Comparison of ENCODE assay signal across 13 cellular contexts in the genomic region with DNA sequence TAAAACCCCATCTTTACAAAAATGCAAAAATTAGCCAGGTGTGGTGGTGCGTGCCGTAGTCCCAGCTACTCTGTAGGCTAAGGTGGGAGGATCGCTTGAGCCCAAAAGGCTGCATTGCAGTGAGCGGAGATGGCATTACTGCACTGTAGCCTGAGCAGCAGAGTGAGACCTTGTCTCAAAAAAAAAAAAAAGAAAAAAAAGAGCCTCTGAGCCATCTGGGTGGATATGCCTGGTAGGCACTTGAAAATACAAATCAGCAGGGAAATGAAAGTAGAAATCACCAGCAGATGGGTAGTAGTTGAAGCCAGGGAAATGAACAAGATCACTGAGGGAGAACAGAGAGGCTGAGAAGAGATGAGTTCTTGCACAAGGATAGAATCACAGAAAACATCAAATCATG.
DNase-seq lines count a peak whose midpoint lies in the region; ATAC-seq and TF ChIP-seq lines count a peak whose summit lies in the region.
"Had no signal": no experiment of that assay in that cellular context is flagged by ENCODE, and none has a peak within 500 bp of the region (broad histone marks: within the 10 kb centered on the region; RNA-seq: fewer than 3 reads in every experiment).

No MANE protein-coding gene starts in this region.

- POLR2A ChIA-PET in A673 (lab: Charles Lee; ENCODE audit: low non-redundant PET), result no interaction called here

- no peaks in the 10 kb centered on the region for H3K79me2 ChIP-seq in GM23338 (replicated peaks; ENCODE audit: insufficient read depth)

- H3K27me3 Mint-ChIP-seq in GM23338 (ENCODE audit: insufficient read depth, low read depth, poor library complexity), result no peaks in the 10 kb centered on the region
- no peaks in the 10 kb centered on the region for H3K27me3 Mint-ChIP-seq in naive B cell
- H3K27me3 Mint-ChIP-seq: activated CD4-positive, alpha-beta T cell treated with anti-CD3 and anti-CD28 coated beads for 36 hours had no signal

- no peaks in the 10 kb centered on the region for H3K27me3 ChIP-seq in GM23338 (ENCODE audit: insufficient read depth)
- no peaks in the 10 kb centered on the region for H3K27me3 ChIP-seq in A673 (replicated peaks; ENCODE audit: insufficient read depth, low read depth, low read length, poor library complexity)
- H3K27me3 ChIP-seq: right atrium auricular region had no signal

- H3K4me1 ChIP-seq in GM23338 (ENCODE audit: insufficient read depth) (no peaks in the 10 kb centered on the region; the same call in 1 of the 2 replicates), A673 (ENCODE audit: insufficient read depth, low read length, poor library complexity, severe bottlenecking) (no peaks in the 10 kb centered on the region)

- H3K36me3 Mint-ChIP-seq in GM23338 (ENCODE audit: low read depth) (no peaks in the 10 kb centered on the region), naive B cell (no peaks in the 10 kb centered on the region)

- no peaks in the 10 kb centered on the region for H3F3A ChIP-seq in GM23338 (replicated peaks; ENCODE audit: low read depth)

- no peak overlapping the region for H3K4me3 Mint-ChIP-seq in GM23338
- H3K4me3 Mint-ChIP-seq in naive B cell, result no peak overlapping the region
- H3K4me3 Mint-ChIP-seq: activated CD4-positive, alpha-beta T cell treated with anti-CD3 and anti-CD28 coated beads for 36 hours; HFFc6 had no signal

- DNase-seq in GM23338 (ENCODE audit: low spot score), result no peak
- peak; percentile 74 for DNase-seq in naive B cell
- no peak for DNase-seq in A673 (ENCODE audit: low spot score)
- DNase-seq in NK-92 (lab: John Stamatoyannopoulos, UW; ENCODE audit: unreplicated experiment), result no peak
- DNase-seq in OCI-M2 (lab: John Stamatoyannopoulos, UW; ENCODE audit: unreplicated experiment), result no peak
- DNase-seq: activated CD4-positive, alpha-beta T cell treated with anti-CD3 and anti-CD28 coated beads for 36 hours; activated naive CD4-positive, alpha-beta T cell treated with anti-CD3 and anti-CD28 coated beads, Interleukin-2, amount 50 U/mL, for 16 hours; dorsolateral prefrontal cortex; head of caudate nucleus; HFFc6 had no signal

- H2AFZ ChIP-seq in GM23338, result peak overlapping the region; percentile 28; the same call in 1 of the 2 replicates

- no peak overlapping the region for H3K4me2 ChIP-seq in GM23338

- no peaks in the 10 kb centered on the region for H4K20me1 ChIP-seq in GM23338 (replicated peaks; ENCODE audit: insufficient read depth)

- intact Hi-C loops in A673 (cut with micrococcal nuclease; ENCODE audit: unreplicated experiment), result no loop called here

- peak; percentile 57 for ATAC-seq in GM19035 (IDR thresholded peaks at IDR 0.05; ENCODE audit: unreplicated experiment)
- no peak for ATAC-seq in GM23338
- ATAC-seq in HG03439 (IDR thresholded peaks at IDR 0.05; ENCODE audit: unreplicated experiment), result peak; percentile 48
- peak; percentile 90 to 91 for ATAC-seq in naive B cell (ENCODE audit: low read depth in 2 of 2)
- ATAC-seq: activated CD4-positive, alpha-beta T cell treated with anti-CD3 and anti-CD28 coated beads for 36 hours had no signal

- H3K27ac Mint-ChIP-seq in GM23338, result no peak overlapping the region
- H3K27ac Mint-ChIP-seq in naive B cell, result no peak overlapping the region
- H3K27ac Mint-ChIP-seq: activated CD4-positive, alpha-beta T cell treated with anti-CD3 and anti-CD28 coated beads for 36 hours; HFFc6 had no signal

- H3K4me1 Mint-ChIP-seq in GM23338 (no peaks in the 10 kb centered on the region), naive B cell (peaks cover 12 to 27% (median 24%) of the 10 kb centered on the region in 3 donors)
- H3K4me1 Mint-ChIP-seq: activated CD4-positive, alpha-beta T cell treated with anti-CD3 and anti-CD28 coated beads for 36 hours had no signal

- H3K9me2 ChIP-seq in GM23338 (ENCODE audit: insufficient read depth), result no peaks in the 10 kb centered on the region

- H3K36me3 ChIP-seq in GM23338 (ENCODE audit: insufficient read depth) (no peaks in the 10 kb centered on the region), A673 (ENCODE audit: insufficient read depth, low read length, poor library complexity, severe bottlenecking) (no peaks in the 10 kb centered on the region)
- H3K36me3 ChIP-seq: right atrium auricular region had no signal

- no TSS peak for BruUV-seq in A673 (replicated peaks; lab: Mats Ljungman, UMichigan)

- TF ChIP-seq CTCF in GM23338 (conservative IDR thresholded peaks at IDR 0.05; ENCODE audit: low read depth in 2 of 2), result no peak
- TF ChIP-seq CTCF in A673 (conservative IDR thresholded peaks at IDR 0.05; ENCODE audit: low read depth, low read length), result no peak

- no peaks in the 10 kb centered on the region for H3K9me3 Mint-ChIP-seq in GM23338
- peaks cover 0 to 2% (median 0%) of the 10 kb centered on the region in 7 donors for H3K9me3 Mint-ChIP-seq in naive B cell
- H3K9me3 Mint-ChIP-seq: HFFc6 had no signal

- H3K4me3 ChIP-seq in GM23338 (no peak overlapping the region), A673 (ENCODE audit: low read depth, low read length, poor library complexity, severe bottlenecking) (no peak overlapping the region)
- H3K4me3 ChIP-seq: dorsolateral prefrontal cortex, right atrium auricular region had no signal

- no peaks in the 10 kb centered on the region for H3K9me3 ChIP-seq in A673 (ENCODE audit: low read depth, low read length, poor library complexity, severe bottlenecking)
- H3K9me3 ChIP-seq: right atrium auricular region had no signal

- no peak overlapping the region for H3K27ac ChIP-seq in GM23338 (ENCODE audit: low read depth)
- H3K27ac ChIP-seq in A673 (ENCODE audit: low read depth, low read length, poor library complexity, severe bottlenecking), result no peak overlapping the region
- H3K27ac ChIP-seq: dorsolateral prefrontal cortex, right atrium auricular region had no signal

- CTCF ChIA-PET in A673 (lab: Charles Lee), result no interaction called here

TF ChIP-seq in GM23338, 12 proteins besides CTCF, POLR2A, EP300 and RAD21 (continues in another document):
- TF ChIP-seq CREB1 (CRISPR knock-in tag; IDR thresholded peaks at IDR 0.05; ENCODE audit: low read depth), result no peak
- TF ChIP-seq EZH2 (IDR thresholded peaks at IDR 0.05; ENCODE audit: low read depth, unreplicated experiment), result no peak
- TF ChIP-seq NANOG (IDR thresholded peaks at IDR 0.05; ENCODE audit: borderline replicate concordance), result no peak
- TF ChIP-seq REST (IDR thresholded peaks at IDR 0.05; ENCODE audit: unreplicated experiment), result no peak
- no peak for TF ChIP-seq POLR2AphosphoS5 (IDR thresholded peaks at IDR 0.05; ENCODE audit: low read depth)
- TF ChIP-seq JUNB (IDR thresholded peaks at IDR 0.05; ENCODE audit: unreplicated experiment), result no peak
